28 cellular contexts compared by ENCODE assay signal in genomic region chr4:154507170-154507569, GRCh38. TPM values are rescaled to one million over a fixed set of nuclear protein-coding genes. Genes with fewer than 3 reads are reported as not detected.
A peak's percentile ranks its signal among the peaks of the same experiment; 100 is the strongest.
DNase-seq lines count a peak whose midpoint lies in the region; ATAC-seq, FAIRE-seq and TF ChIP-seq lines count a peak whose summit lies in the region.
"Had no signal": no experiment of that assay in that cellular context is flagged by ENCODE, and none has a peak within 500 bp of the region (broad histone marks: within the 10 kb centered on the region; RNA-seq: fewer than 3 reads in every experiment).

No MANE protein-coding gene starts in this region.

- no peaks in the 10 kb centered on the region for H4K20me1 ChIP-seq in keratinocyte (ENCODE audit: control insufficient read depth, extremely low read depth, insufficient read depth, low read length)

- no peak overlapping the region for H3K4me3 ChIP-seq in bronchial epithelial cell (ENCODE audit: low read depth, low read length)
- no peak overlapping the region for H3K4me3 ChIP-seq in keratinocyte (ENCODE audit: control insufficient read depth in 2 of 3, extremely low read depth in 1 of 3, insufficient read depth in 2 of 3, low read depth in 1 of 3, low read length in 3 of 3)
- no peak overlapping the region for H3K4me3 ChIP-seq in thyroid gland (replicated peaks in 1 of 3)
- H3K4me3 ChIP-seq: ascending aorta, heart right ventricle had no signal

- dilution Hi-C loops in keratinocyte (cut with MboI; ENCODE audit: extremely low pct_ligation_motif_present, low sequenced_read_pairs), result no loop called here

- H2AFZ ChIP-seq in keratinocyte (ENCODE audit: control insufficient read depth, low read length), result no peak overlapping the region

- no peaks in the 10 kb centered on the region for H3K27me3 ChIP-seq in bronchial epithelial cell (ENCODE audit: control insufficient read depth, insufficient read depth, low read length)
- no peaks in the 10 kb centered on the region for H3K27me3 ChIP-seq in keratinocyte (ENCODE audit: control insufficient read depth, extremely low read depth, insufficient read depth, low read length)
- H3K27me3 ChIP-seq in thyroid gland, result no peaks in the 10 kb centered on the region
- H3K27me3 ChIP-seq: ascending aorta had no signal

- peak; percentile 72; the same call in 1 of the 2 replicates for TF ChIP-seq EP300 in Ishikawa (IDR thresholded peaks at IDR 0.05; ENCODE audit: borderline replicate concordance)

- TF ChIP-seq RAD21 in Ishikawa (IDR thresholded peaks at IDR 0.05; ENCODE audit: low read depth), result no peak

- H3K4me2 ChIP-seq in keratinocyte (ENCODE audit: control insufficient read depth, extremely low read depth, insufficient read depth, low read depth, low read length), result peak overlapping the region; percentile 69

- H3K36me3 ChIP-seq in bronchial epithelial cell (ENCODE audit: control insufficient read depth, insufficient read depth, low read length), result no peaks in the 10 kb centered on the region
- H3K36me3 ChIP-seq in keratinocyte (ENCODE audit: control insufficient read depth in 2 of 2, extremely low read depth in 1 of 2, insufficient read depth in 2 of 2, low read length in 2 of 2), result no peaks in the 10 kb centered on the region
- H3K36me3 ChIP-seq in thyroid gland, result no peaks in the 10 kb centered on the region
- H3K36me3 ChIP-seq: ascending aorta, heart right ventricle had no signal

- FAIRE-seq in bronchial epithelial cell (lab: Jason Lieb, UNC) (peak; percentile 87), keratinocyte (lab: Jason Lieb, UNC) (peak; percentile 89)
- FAIRE-seq: GM19239 had no signal

- no peak for ATAC-seq in HG03469 (IDR thresholded peaks at IDR 0.05; ENCODE audit: unreplicated experiment)
- ATAC-seq: heart right ventricle; natural killer cell treated with Interleukin-12 subunit alpha and Interleukin-12 subunit beta and Interleukin-15 and Interleukin-18, amount 100 ng/mL, for 72 hours; Right ventricle myocardium inferior; WTC11 had no signal

- H3K9me1 ChIP-seq in keratinocyte (ENCODE audit: control insufficient read depth, extremely low read depth, insufficient read depth, low read length), result no peaks in the 10 kb centered on the region

- DNase-seq in bronchial epithelial cell (ENCODE audit: low read depth) (peak; percentile 97), keratinocyte (ENCODE audit: low read depth, low spot score) (peak; percentile 45), thyroid gland (peak; percentile 82 to 85), NAMALWA (ENCODE audit: low spot score) (no peak), NCI-H446 treated with DMSO at 0.1 percent for 48 hours (lab: John Stamatoyannopoulos, UW) (no peak)
- DNase-seq: activated CD4-positive, alpha-beta T cell treated with anti-CD3 and anti-CD28 coated beads, Interleukin-2, amount 50 U/mL, for 48 hours; activated CD8-positive, alpha-beta memory T cell treated with anti-CD3 and anti-CD28 coated beads, Interleukin-2, amount 50 U/mL, for 48 hours; activated naive CD8-positive, alpha-beta T cell treated with anti-CD3 and anti-CD28 coated beads for 36 hours; central memory CD4-positive, alpha-beta T cell; dermis blood vessel endothelial cell; heart right ventricle; Kasumi-1; NCI-H1092 treated with DMSO at 0.1 percent for 48 hours; NCI-H187 treated with DMSO at 0.1 percent for 48 hours; NCI-H2227 treated with DMSO at 0.1 percent for 48 hours; NCI-H82; T1000 had no signal

- peak overlapping the region; percentile 6 for H3K9ac ChIP-seq in keratinocyte (ENCODE audit: control insufficient read depth, extremely low read depth, insufficient read depth, low read length)

- intact Hi-C loops in thyroid gland (cut with DNase I), result loop anchor here (10.0 kb wide), 1 partner anchor 48 kb away; the partner anchor contains the start of gene PLRG1

- no peak for TF ChIP-seq POLR2A in thyroid gland (IDR thresholded peaks at IDR 0.05)

- H3K27ac ChIP-seq in keratinocyte (ENCODE audit: control insufficient read depth, insufficient read depth, low read length) (peak overlapping the region; percentile 50), thyroid gland (peak overlapping the region; percentile 78 to 94 (median 86))
- H3K27ac ChIP-seq: ascending aorta, heart right ventricle had no signal

- TF ChIP-seq CTCF in bronchial epithelial cell (IDR thresholded peaks at IDR 0.05; ENCODE audit: insufficient read depth, low read length, severe bottlenecking), result no peak
- TF ChIP-seq CTCF in keratinocyte (optimal IDR thresholded peaks at IDR 0.05 in 1 of 3, IDR thresholded peaks at IDR 0.05 in 1 of 3, conservative IDR thresholded peaks at IDR 0.05 in 1 of 3; ENCODE audit: extremely low read depth in 1 of 3, insufficient read depth in 2 of 3, low read length in 3 of 3), result no peak
- TF ChIP-seq CTCF in thyroid gland (IDR thresholded peaks at IDR 0.05), result no peak

- 35 to 39% methylated on average over 3 of the region's 3 CpGs for WGBS in thyroid gland, 2 donors

- H3K4me1 ChIP-seq in keratinocyte (ENCODE audit: control insufficient read depth, extremely low read depth, insufficient read depth, low read length) (peaks cover 15% of the 10 kb centered on the region), thyroid gland (peaks cover 6 to 21% of the 10 kb centered on the region in 2 donors)
- H3K4me1 ChIP-seq: ascending aorta, heart right ventricle had no signal

- H3K79me2 ChIP-seq in keratinocyte (ENCODE audit: control insufficient read depth, insufficient read depth, low read length), result no peaks in the 10 kb centered on the region

- H3K9me3 ChIP-seq in keratinocyte (ENCODE audit: control insufficient read depth, low read depth, low read length) (no peaks in the 10 kb centered on the region), thyroid gland (no peaks in the 10 kb centered on the region)
- H3K9me3 ChIP-seq: ascending aorta, heart right ventricle had no signal

TF ChIP-seq in Ishikawa, 13 proteins besides CTCF, POLR2A, EP300 and RAD21 (continues in another document):
- TF ChIP-seq YY1 (IDR thresholded peaks at IDR 0.05; ENCODE audit: low read depth) (0 out of 2 replicates have a peak, but pooled peaks have one; percentile 36), EGR1 (IDR thresholded peaks at IDR 0.05) (peak; percentile 58), TEAD4 (IDR thresholded peaks at IDR 0.05) (peak; percentile 68), TAF1 (IDR thresholded peaks at IDR 0.05; ENCODE audit: low read depth) (no peak), NFIC (IDR thresholded peaks at IDR 0.05) (peak; percentile 35; the same call in 1 of the 2 replicates), MAX (IDR thresholded peaks at IDR 0.05) (peak; percentile 44; the same call in 1 of the 2 replicates), CREB1 (IDR thresholded peaks at IDR 0.05; ENCODE audit: low read depth) (no peak), ZBTB7A (IDR thresholded peaks at IDR 0.05; ENCODE audit: low read depth) (no peak)
- TF ChIP-seq, protein P1, sequence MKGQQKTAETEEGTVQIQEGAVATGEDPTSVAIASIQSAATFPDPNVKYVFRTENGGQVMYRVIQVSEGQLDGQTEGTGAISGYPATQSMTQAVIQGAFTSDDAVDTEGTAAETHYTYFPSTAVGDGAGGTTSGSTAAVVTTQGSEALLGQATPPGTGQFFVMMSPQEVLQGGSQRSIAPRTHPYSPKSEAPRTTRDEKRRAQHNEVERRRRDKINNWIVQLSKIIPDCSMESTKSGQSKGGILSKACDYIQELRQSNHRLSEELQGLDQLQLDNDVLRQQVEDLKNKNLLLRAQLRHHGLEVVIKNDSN (IDR thresholded peaks at IDR 0.05), result no peak

RNA-seq across cellular contexts. Expression of gene DCHS2, which starts 15.6 kb away (rescaled TPM):
- not detected in 2 replicates for total RNA-seq in bronchial epithelial cell
- 0.01 TPM in 2 of 3 replicates, not detected in the other for polyA plus RNA-seq in keratinocyte
- polyA plus RNA-seq in keratinocyte (2011; ENCODE audit: low read depth), result not detected
- polyA plus RNA-seq in keratinocyte (2011; cell fraction: cytosol; rRNA removed), result not detected in 2 replicates
- 0.01 and 0.03 TPM in 2 replicates for polyA plus RNA-seq in keratinocyte (2011; cell fraction: nucleus; rRNA removed)
- polyA plus RNA-seq in keratinocyte (2012; ENCODE audit: low replicate concordance), result 0.03 TPM in 1 of 2 replicates, not detected in the other
- 0.16 TPM in 1 of 3 replicates, not detected in the others for polyA minus RNA-seq in keratinocyte
- polyA minus RNA-seq in keratinocyte (2011; cell fraction: cytosol; rRNA and poly(A)+ RNA removed), result not detected
- polyA minus RNA-seq in keratinocyte (2011; cell fraction: nucleus; rRNA and poly(A)+ RNA removed), result 0.23 and 0.42 TPM in 2 replicates
- 1 to 10 TPM in 1 of 4 donors, under 1 TPM in 3; 0.40 to 1.4 (median 0.61) TPM for total RNA-seq in thyroid gland
- total RNA-seq: activated naive CD8-positive, alpha-beta T cell treated with anti-CD3 and anti-CD28 coated beads for 36 hours; ascending aorta; natural killer cell treated with Interleukin-12 subunit alpha and Interleukin-12 subunit beta and Interleukin-15 and Interleukin-18, amount 100 ng/mL, for 72 hours; Right ventricle myocardium inferior had no signal
- polyA plus RNA-seq: CD14-positive monocyte had no signal

RNA-seq across cellular contexts. Expression of gene PLRG1, which starts 43.0 kb away (rescaled TPM):
- total RNA-seq in bronchial epithelial cell, result 99.9 and 106 TPM in 2 replicates
- polyA plus RNA-seq in keratinocyte, result 111 to 132 TPM (median 112 TPM) in 3 replicates
- polyA plus RNA-seq in keratinocyte (2011; ENCODE audit: low read depth), result 69.7 TPM
- 54.7 and 125 TPM in 2 replicates for polyA plus RNA-seq in keratinocyte (2011; cell fraction: cytosol; rRNA removed)
- polyA plus RNA-seq in keratinocyte (2011; cell fraction: nucleus; rRNA removed), result 87.8 and 101 TPM in 2 replicates
- 68.5 and 72.4 TPM in 2 replicates for polyA plus RNA-seq in keratinocyte (2012; ENCODE audit: low replicate concordance)
- polyA minus RNA-seq in keratinocyte, result 58.4 to 129 TPM (median 81.8 TPM) in 3 replicates
- 51.0 TPM for polyA minus RNA-seq in keratinocyte (2011; cell fraction: cytosol; rRNA and poly(A)+ RNA removed)
- polyA minus RNA-seq in keratinocyte (2011; cell fraction: nucleus; rRNA and poly(A)+ RNA removed), result 27.1 and 65.5 TPM in 2 replicates
- total RNA-seq in thyroid gland, result 10 to 100 TPM; 50.3 to 69.9 (median 63.5) TPM

RNA-seq across cellular contexts. Expression of gene FGB, which starts 55.6 kb away (rescaled TPM):
- total RNA-seq in bronchial epithelial cell, result not detected in 2 replicates
- not detected in 3 replicates for polyA plus RNA-seq in keratinocyte
- polyA plus RNA-seq in keratinocyte (2011; ENCODE audit: low read depth), result not detected
- polyA plus RNA-seq in keratinocyte (2011; cell fraction: cytosol; rRNA removed), result not detected in 2 replicates
- polyA plus RNA-seq in keratinocyte (2011; cell fraction: nucleus; rRNA removed), result not detected in 2 replicates
- polyA plus RNA-seq in keratinocyte (2012; ENCODE audit: low replicate concordance), result not detected in 2 replicates
- polyA minus RNA-seq in keratinocyte, result not detected in 3 replicates
- not detected for polyA minus RNA-seq in keratinocyte (2011; cell fraction: cytosol; rRNA and poly(A)+ RNA removed)
- polyA minus RNA-seq in keratinocyte (2011; cell fraction: nucleus; rRNA and poly(A)+ RNA removed), result not detected in 2 replicates
- under 1 TPM in 1 of 4 donors, not detected in 3; 0.94 TPM for total RNA-seq in thyroid gland
- total RNA-seq: activated naive CD8-positive, alpha-beta T cell treated with anti-CD3 and anti-CD28 coated beads for 36 hours; dermis blood vessel endothelial cell; fibroblast of villous mesenchyme; mononuclear cell; natural killer cell treated with Interleukin-12 subunit alpha and Interleukin-12 subunit beta and Interleukin-15 and Interleukin-18, amount 100 ng/mL, for 72 hours; osteocyte; Right ventricle myocardium inferior had no signal
- polyA plus RNA-seq: CD14-positive monocyte, heart right ventricle had no signal

Comparison
In these comparisons a context has a peak if more than half of its experiments do, and no peak if none do; other contexts are left out.
1. DNase-seq: peak in bronchial epithelial cell (single experiment), keratinocyte (single experiment) and thyroid gland (2 of 2); none in NAMALWA (single experiment) and NCI-H446 treated with DMSO at 0.1 percent for 48 hours (single experiment).